21 cellular contexts compared by ENCODE assay signal in the genomic region with DNA sequence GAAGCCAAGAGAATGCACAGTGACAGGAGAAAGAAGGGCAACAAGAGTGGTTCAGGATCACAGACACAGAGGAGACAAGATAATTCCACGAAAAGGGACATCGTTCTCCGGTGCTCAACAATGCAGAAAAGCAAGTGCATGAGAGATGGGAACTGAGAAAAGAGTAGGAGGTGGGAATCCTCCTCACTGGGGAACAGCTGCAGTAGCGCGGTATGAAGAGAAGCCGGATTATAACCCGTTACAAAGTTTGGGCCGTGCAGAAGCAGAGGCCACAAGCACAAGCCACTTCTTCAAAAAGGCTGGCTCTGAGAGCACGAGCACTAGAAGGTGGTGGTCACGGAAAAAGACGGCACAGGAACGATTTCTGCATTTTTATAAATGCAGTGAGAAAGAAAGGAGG.
DNase-seq lines count a peak whose midpoint lies in the region; ATAC-seq and TF ChIP-seq lines count a peak whose summit lies in the region.
"Had no signal": no experiment of that assay in that cellular context is flagged by ENCODE, and none has a peak within 500 bp of the region (broad histone marks: within the 10 kb centered on the region; RNA-seq: fewer than 3 reads in every experiment).

No MANE protein-coding gene starts in this region.

- 26 to 50% (median 31%) methylated on average over 12 of the region's 12 CpGs for WGBS in psoas muscle, 3 donors

- peak overlapping the region; percentile 94 for H3K27ac ChIP-seq in psoas muscle
- H3K27ac ChIP-seq: 22Rv1, PC-9 had no signal

- H3K9me3 ChIP-seq in psoas muscle (no peaks in the 10 kb centered on the region), mucosa of descending colon (no peaks in the 10 kb centered on the region)
- H3K9me3 ChIP-seq: BE2C had no signal

- TF ChIP-seq CTCF in psoas muscle (IDR thresholded peaks at IDR 0.05) (no peak), mucosa of descending colon (IDR thresholded peaks at IDR 0.05) (no peak)

- DNase-seq in activated CD4-positive, alpha-beta T cell treated with anti-CD3 and anti-CD28 coated beads, Interleukin-2, amount 10 ng/mL, durations not matched to agents 7 days and 5 days: no peak
- DNase-seq in activated CD4-positive, alpha-beta T cell treated with anti-CD3 and anti-CD28 coated beads for 1 hour: no peak
- DNase-seq in CD1c-positive myeloid dendritic cell (ENCODE audit: extremely low spot score) (peak; percentile 41), psoas muscle (no peak), mucosa of descending colon (no peak), T1000 (lab: John Stamatoyannopoulos, UW) (no peak)
- DNase-seq: BE2C, DMS53, Karpas-422, NCI-H1092, NCI-H1417 treated with DMSO at 0.1 percent for 48 hours, NCI-H1694 treated with DMSO at 0.1 percent for 48 hours, NCI-H2081, NCI-H2227 treated with DMSO at 0.1 percent for 48 hours, NCI-H526 treated with DMSO at 0.1 percent for 48 hours, PC-9, SHP77 had no signal

- no peak for ATAC-seq in psoas muscle
- ATAC-seq in GM19023 (IDR thresholded peaks at IDR 0.05; ENCODE audit: unreplicated experiment): no peak
- no peak for ATAC-seq in mucosa of descending colon

- H3K36me3 ChIP-seq in psoas muscle (ENCODE audit: insufficient read depth in 1 of 2, low read depth in 1 of 2) (peaks cover 0 to 57% of the 10 kb centered on the region in 2 donors), mucosa of descending colon (ENCODE audit: low read depth) (no peaks in the 10 kb centered on the region)

- peaks cover 2% of the 10 kb centered on the region for H3K36me3 Mint-ChIP-seq in activated CD4-positive, alpha-beta T cell treated with anti-CD3 and anti-CD28 coated beads, Interleukin-2, amount 10 ng/mL, durations not matched to agents 7 days and 5 days (ENCODE audit: low read depth)
- peaks cover 19% of the 10 kb centered on the region for H3K36me3 Mint-ChIP-seq in dendritic cell treated with granulocyte-macrophage colony-stimulating factor and Interleukin-4, amounts not matched to agents 40 ng/mL and 50 ng/mL, for 4 days (ENCODE audit: low read depth)

- H3K4me1 Mint-ChIP-seq in activated CD4-positive, alpha-beta T cell treated with anti-CD3 and anti-CD28 coated beads, Interleukin-2, amount 10 ng/mL, durations not matched to agents 7 days and 5 days: no peaks in the 10 kb centered on the region
- H3K4me1 Mint-ChIP-seq in dendritic cell treated with granulocyte-macrophage colony-stimulating factor and Interleukin-4, amounts not matched to agents 40 ng/mL and 50 ng/mL, for 4 days (ENCODE audit: low read depth): peaks cover 8% of the 10 kb centered on the region
- H3K4me1 Mint-ChIP-seq: CD14-positive monocyte had no signal

- no peak overlapping the region for H3K4me3 ChIP-seq in psoas muscle
- no peak overlapping the region for H3K4me3 ChIP-seq in mucosa of descending colon
- H3K4me3 ChIP-seq: PC-9 had no signal

- CTCF ChIA-PET in activated CD4-positive, alpha-beta T cell treated with anti-CD3 and anti-CD28 coated beads, Interleukin-2, amount 10 ng/mL, durations not matched to agents 7 days and 5 days (lab: Charles Lee): no interaction called here

- no peak overlapping the region for H3K4me3 Mint-ChIP-seq in activated CD4-positive, alpha-beta T cell treated with anti-CD3 and anti-CD28 coated beads, Interleukin-2, amount 10 ng/mL, durations not matched to agents 7 days and 5 days
- H3K4me3 Mint-ChIP-seq in dendritic cell treated with granulocyte-macrophage colony-stimulating factor and Interleukin-4, amounts not matched to agents 40 ng/mL and 50 ng/mL, for 4 days: no peak overlapping the region
- H3K4me3 Mint-ChIP-seq: CD14-positive monocyte had no signal

- intact Hi-C loops in dendritic cell treated with granulocyte-macrophage colony-stimulating factor and Interleukin-4, amounts not matched to agents 40 ng/mL and 50 ng/mL, for 4 days (cut with micrococcal nuclease): no loop called here
- intact Hi-C loops in psoas muscle (cut with DNase I): no loop called here
- intact Hi-C loops in mucosa of descending colon (cut with DNase I, micrococcal nuclease): no loop called here

- H3K27ac Mint-ChIP-seq in activated CD4-positive, alpha-beta T cell treated with anti-CD3 and anti-CD28 coated beads, Interleukin-2, amount 10 ng/mL, durations not matched to agents 7 days and 5 days: peak overlapping the region; percentile 4
- peak overlapping the region; percentile 45 for H3K27ac Mint-ChIP-seq in dendritic cell treated with granulocyte-macrophage colony-stimulating factor and Interleukin-4, amounts not matched to agents 40 ng/mL and 50 ng/mL, for 4 days
- H3K27ac Mint-ChIP-seq: CD14-positive monocyte had no signal

- H3K4me1 ChIP-seq in psoas muscle (peaks cover 49% of the 10 kb centered on the region), mucosa of descending colon (ENCODE audit: low read depth) (peaks cover 30% of the 10 kb centered on the region)
- H3K4me1 ChIP-seq: BE2C had no signal

- H3K27me3 Mint-ChIP-seq in activated CD4-positive, alpha-beta T cell treated with anti-CD3 and anti-CD28 coated beads, Interleukin-2, amount 10 ng/mL, durations not matched to agents 7 days and 5 days: no peaks in the 10 kb centered on the region
- no peaks in the 10 kb centered on the region for H3K27me3 Mint-ChIP-seq in dendritic cell treated with granulocyte-macrophage colony-stimulating factor and Interleukin-4, amounts not matched to agents 40 ng/mL and 50 ng/mL, for 4 days

- H3K9me3 Mint-ChIP-seq in activated CD4-positive, alpha-beta T cell treated with anti-CD3 and anti-CD28 coated beads, Interleukin-2, amount 10 ng/mL, durations not matched to agents 7 days and 5 days: no peaks in the 10 kb centered on the region
- no peaks in the 10 kb centered on the region for H3K9me3 Mint-ChIP-seq in dendritic cell treated with granulocyte-macrophage colony-stimulating factor and Interleukin-4, amounts not matched to agents 40 ng/mL and 50 ng/mL, for 4 days
- H3K9me3 Mint-ChIP-seq: CD14-positive monocyte had no signal

- POLR2A ChIA-PET in activated CD4-positive, alpha-beta T cell treated with anti-CD3 and anti-CD28 coated beads, Interleukin-2, amount 10 ng/mL, durations not matched to agents 7 days and 5 days (lab: Charles Lee): no interaction called here

- no peaks in the 10 kb centered on the region for H3K27me3 ChIP-seq in psoas muscle (ENCODE audit: insufficient read depth in 3 of 3, low read length in 2 of 3)
- H3K27me3 ChIP-seq: BE2C had no signal
